ENCODE assay signal across 24 cellular contexts in genomic region chr11:59176330-59176729, GRCh38. TPM values are rescaled to one million over a fixed set of nuclear protein-coding genes. Genes with fewer than 3 reads are reported as not detected.
DNase-seq lines count a peak whose midpoint lies in the region; ATAC-seq and TF ChIP-seq lines count a peak whose summit lies in the region.
"Had no signal": no experiment of that assay in that cellular context is flagged by ENCODE, and none has a peak within 500 bp of the region (broad histone marks: within the 10 kb centered on the region; RNA-seq: fewer than 3 reads in every experiment).

No MANE protein-coding gene starts in this region.

- WGBS in esophagus muscularis mucosa, result 88% methylated on average over 7 of the region's 7 CpGs
- 51% methylated on average over 7 of the region's 7 CpGs for WGBS in smooth muscle cell (ENCODE audit: low lambda C conversion rate)

- CTCF ChIA-PET in PC-9 (lab: Charles Lee), result interaction anchor here (0.6 kb wide), 1 partner anchor 1339 kb away, joined by 3 read pairs; no protein-coding TSS in a partner anchor

- H3K27ac ChIP-seq in PC-9 (0 out of 2 replicates have a peak overlapping the region, but pooled peaks have one; percentile 85), esophagus muscularis mucosa (replicated peaks in 1 of 4) (no peak overlapping the region), mucosa of rectum (ENCODE audit: low read depth in 2 of 2, low read length in 2 of 2) (peak overlapping the region; percentile 94 to 96), smooth muscle cell (ENCODE audit: low read depth) (peak overlapping the region; percentile 85)
- H3K27ac ChIP-seq: HL-60, SJSA1 had no signal

- H3F3A ChIP-seq in PC-9 (ENCODE audit: insufficient read depth, low read depth) (peaks cover 37% of the 10 kb centered on the region), smooth muscle cell (ENCODE audit: low read depth) (peaks cover 12% of the 10 kb centered on the region)

- no peak for ATAC-seq in GM19455 (IDR thresholded peaks at IDR 0.05; ENCODE audit: unreplicated experiment)
- ATAC-seq: Right ventricle myocardium inferior had no signal

- DNase-seq in PC-9 (no peak), esophagus muscularis mucosa (ENCODE audit: extremely low spot score) (peak; percentile 70), smooth muscle cell (lab: John Stamatoyannopoulos, UW; ENCODE audit: unreplicated experiment) (no peak), D341Med (ENCODE audit: low spot score) (no peak), posterior cingulate gyrus (no peak)
- DNase-seq: EL; GF-D8; KG1; NCI-H1092 treated with DMSO at 0.1 percent for 48 hours; NCI-H1436 treated with DMSO at 0.1 percent for 48 hours; NCI-H1930; NCI-H345; NCI-H524; NCI-H774; NK-92 treated with Interleukin-12 subunit alpha and Interleukin-12 subunit beta, amount 100 ng/mL, for 24 hours had no signal

- no peaks in the 10 kb centered on the region for H4K20me1 ChIP-seq in PC-9 (ENCODE audit: insufficient read depth)
- peaks cover 28% of the 10 kb centered on the region for H4K20me1 ChIP-seq in smooth muscle cell (ENCODE audit: low read depth)

- H3K4me3 ChIP-seq in PC-9, result no peak overlapping the region
- no peak overlapping the region for H3K4me3 ChIP-seq in esophagus muscularis mucosa
- H3K4me3 ChIP-seq in mucosa of rectum (ENCODE audit: low read length in 2 of 2), result no peak overlapping the region
- no peak overlapping the region for H3K4me3 ChIP-seq in smooth muscle cell
- H3K4me3 ChIP-seq: SJSA1 had no signal

- no peak overlapping the region for H2AFZ ChIP-seq in PC-9
- H2AFZ ChIP-seq in smooth muscle cell (ENCODE audit: low read depth), result no peak overlapping the region

- intact Hi-C loops in PC-9 (cut with micrococcal nuclease; ENCODE audit: unreplicated experiment), result no loop called here
- intact Hi-C loops in esophagus muscularis mucosa (cut with DNase I), result loop anchor here (10.0 kb wide), 1 partner anchor 258 kb away; the partner anchor contains the start of gene OR5A1
- intact Hi-C loops in posterior cingulate gyrus (cut with DNase I), result no loop called here

- TF ChIP-seq POLR2A in esophagus muscularis mucosa (IDR thresholded peaks at IDR 0.05; ENCODE audit: low read depth), result no peak

- H3K9me3 ChIP-seq in PC-9 (ENCODE audit: insufficient read depth, low read depth), result peaks cover 9% of the 10 kb centered on the region; the same call in 1 of the 2 replicates
- no peaks in the 10 kb centered on the region for H3K9me3 ChIP-seq in esophagus muscularis mucosa
- H3K9me3 ChIP-seq in mucosa of rectum (ENCODE audit: control insufficient read depth in 2 of 2, low read length in 2 of 2), result peaks cover 0 to 1% of the 10 kb centered on the region in 2 donors
- no peaks in the 10 kb centered on the region for H3K9me3 ChIP-seq in smooth muscle cell (replicated peaks; ENCODE audit: low read depth)
- H3K9me3 ChIP-seq: SJSA1 had no signal

- H3K9me2 ChIP-seq in PC-9 (ENCODE audit: insufficient read depth), result no peaks in the 10 kb centered on the region

- H3K36me3 ChIP-seq in PC-9 (ENCODE audit: low read depth) (peaks cover 42% of the 10 kb centered on the region), esophagus muscularis mucosa (no peaks in the 10 kb centered on the region), mucosa of rectum (ENCODE audit: control insufficient read depth in 2 of 2, insufficient read depth in 2 of 2, low read length in 2 of 2) (peaks cover 10 to 18% of the 10 kb centered on the region in 2 donors), smooth muscle cell (ENCODE audit: low read depth) (no peaks in the 10 kb centered on the region)

- TF ChIP-seq CTCF in PC-9 (conservative IDR thresholded peaks at IDR 0.05) (no peak), esophagus muscularis mucosa (IDR thresholded peaks at IDR 0.05) (no peak), smooth muscle cell (IDR thresholded peaks at IDR 0.05; ENCODE audit: borderline replicate concordance, insufficient read depth, poor library complexity, severe bottlenecking) (no peak)

- H3K4me1 ChIP-seq in PC-9 (replicated peaks; ENCODE audit: insufficient read depth) (peaks cover 32% of the 10 kb centered on the region), esophagus muscularis mucosa (peaks cover 9 to 35% (median 25%) of the 10 kb centered on the region in 4 donors), mucosa of rectum (ENCODE audit: control insufficient read depth in 2 of 2, insufficient read depth in 2 of 2, low read length in 2 of 2) (peaks cover 33 to 38% of the 10 kb centered on the region in 2 donors), smooth muscle cell (ENCODE audit: low read depth) (peaks cover 39% of the 10 kb centered on the region)

- H3K79me2 ChIP-seq in PC-9 (ENCODE audit: low read depth) (peaks cover 83% of the 10 kb centered on the region), smooth muscle cell (ENCODE audit: low read depth) (peaks cover 37% of the 10 kb centered on the region)

- no peak overlapping the region for H3K9ac ChIP-seq in mucosa of rectum (ENCODE audit: low read depth in 1 of 2, low read length in 2 of 2)
- no peak overlapping the region for H3K9ac ChIP-seq in smooth muscle cell (ENCODE audit: low read depth)

- TF ChIP-seq EP300 in esophagus muscularis mucosa (IDR thresholded peaks at IDR 0.05), result no peak

- POLR2A ChIA-PET in PC-9 (lab: Charles Lee; ENCODE audit: unreplicated experiment), result no interaction called here

- no TSS peak for BruUV-seq in PC-9 (replicated peaks; lab: Mats Ljungman, UMichigan)

- no peaks in the 10 kb centered on the region for H3K27me3 ChIP-seq in PC-9 (ENCODE audit: insufficient read depth, low read depth)
- peaks cover 0 to 10% (median 5%) of the 10 kb centered on the region in 4 donors for H3K27me3 ChIP-seq in esophagus muscularis mucosa
- no peaks in the 10 kb centered on the region for H3K27me3 ChIP-seq in mucosa of rectum (ENCODE audit: control insufficient read depth in 2 of 2, insufficient read depth in 2 of 2, low read length in 2 of 2)
- H3K27me3 ChIP-seq in smooth muscle cell (ENCODE audit: low read depth), result no peaks in the 10 kb centered on the region
- H3K27me3 ChIP-seq: SJSA1 had no signal

- peak overlapping the region; percentile 96 for H3K4me2 ChIP-seq in PC-9
- H3K4me2 ChIP-seq in smooth muscle cell, result peak overlapping the region; percentile 15

RNA-seq across cellular contexts. Expression of gene DTX4, which starts 4.4 kb away (rescaled TPM):
- total RNA-seq in PC-9 (2021) (28.4 and 34.5 TPM in 2 replicates), esophagus muscularis mucosa (1 to 10 TPM; 3.1 to 8.8 (median 4.5) TPM), smooth muscle cell (13.0 and 14.2 TPM in 2 replicates)
- polyA plus RNA-seq in smooth muscle cell, result 10.2 and 14.1 TPM in 2 replicates

RNA-seq across cellular contexts. Expression of gene FAM111A, which starts 33.7 kb away (rescaled TPM):
- total RNA-seq in PC-9 (2021), result 57.8 and 95.3 TPM in 2 replicates
- total RNA-seq in esophagus muscularis mucosa, result 10 to 100 TPM in 3 of 4 donors, 1 to 10 TPM in 1; 8.9 to 22.4 (median 17.6) TPM
- total RNA-seq in smooth muscle cell, result 14.3 and 36.8 TPM in 2 replicates
- 6.2 and 11.1 TPM in 2 replicates for polyA plus RNA-seq in smooth muscle cell

RNA-seq across cellular contexts. Expression of gene MPEG1, which starts 36.4 kb away (rescaled TPM):
- total RNA-seq in PC-9 (2021) (not detected in 2 replicates), esophagus muscularis mucosa (10 to 100 TPM; 10.1 to 36.1 (median 14.8) TPM), smooth muscle cell (0.13 TPM in 1 of 2 replicates, not detected in the other)
- 0.07 TPM in 1 of 2 replicates, not detected in the other for polyA plus RNA-seq in smooth muscle cell
- total RNA-seq: A172, H4, HT-29, SJSA1 had no signal
- polyA plus RNA-seq: AG04450 had no signal

Comparison
In these comparisons a context has a peak if more than half of its experiments do, and no peak if none do; other contexts are left out.
1. H3K27ac ChIP-seq: peak in PC-9 (single experiment), mucosa of rectum (2 of 2) and smooth muscle cell (single experiment); none in esophagus muscularis mucosa (0 of 4).